8 cellular contexts compared by ENCODE assay signal in the genomic region with DNA sequence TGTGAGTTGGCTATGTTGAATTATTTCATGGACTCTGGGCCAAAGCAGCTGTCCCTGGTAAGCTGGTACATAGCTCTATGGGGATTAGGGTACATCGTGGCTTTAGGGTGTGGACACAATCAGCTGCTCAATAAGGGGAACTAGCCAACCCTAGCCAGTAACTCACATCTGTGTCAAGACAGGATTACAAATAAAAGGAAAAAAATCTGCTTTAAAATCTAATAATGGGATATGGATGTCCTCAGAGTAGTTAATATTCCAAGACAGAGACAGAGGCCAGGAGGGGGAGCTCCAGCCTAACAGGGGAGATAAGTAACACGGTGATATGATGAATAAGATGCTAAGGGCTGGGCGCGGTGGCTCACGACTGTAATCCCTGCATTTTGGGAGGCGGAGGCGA. TPM values are rescaled to one million over a fixed set of nuclear protein-coding genes. Genes with fewer than 3 reads are reported as not detected.
A peak's percentile ranks its signal among the peaks of the same experiment; 100 is the strongest.
DNase-seq lines count a peak whose midpoint lies in the region; ATAC-seq and TF ChIP-seq lines count a peak whose summit lies in the region.

No MANE protein-coding gene starts in this region.

- WGBS in right cardiac atrium, result 17% methylated on average over 7 of the region's 7 CpGs

- ATAC-seq in right cardiac atrium (peak; percentile 69 to 74), GM18498 (IDR thresholded peaks at IDR 0.05; ENCODE audit: unreplicated experiment) (no peak)

- H3K4me1 ChIP-seq in Peyer's patch (no peaks in the 10 kb centered on the region), right cardiac atrium (ENCODE audit: control insufficient read depth, insufficient read depth, low read length) (no peaks in the 10 kb centered on the region)

- H3K4me3 ChIP-seq in Peyer's patch (no peak overlapping the region), right cardiac atrium (ENCODE audit: low read length) (no peak overlapping the region)

- H3K27ac ChIP-seq in Peyer's patch (no peak overlapping the region), right cardiac atrium (ENCODE audit: low read length) (no peak overlapping the region)

- TF ChIP-seq POLR2A in Peyer's patch (IDR thresholded peaks at IDR 0.05), result no peak

- H3K36me3 ChIP-seq in Peyer's patch, result no peaks in the 10 kb centered on the region

- TF ChIP-seq CTCF in Peyer's patch (IDR thresholded peaks at IDR 0.05), result peak in 4 of 6 experiments; percentile 35 to 51 (median 48)

- no peaks in the 10 kb centered on the region for H3K27me3 ChIP-seq in Peyer's patch
- H3K27me3 ChIP-seq in right cardiac atrium (ENCODE audit: control insufficient read depth, insufficient read depth), result no peaks in the 10 kb centered on the region

- intact Hi-C loops in right cardiac atrium (cut with DNase I), result loop anchor here in 1 of 4 donors (5.0 kb wide), 1 partner anchor 499 kb away; no protein-coding TSS in a partner anchor

- DNase-seq in SIG-M5 treated with dmso at 0.1 percent for 504 hours (lab: John Stamatoyannopoulos, UW; ENCODE audit: unreplicated experiment) (peak; percentile 7), SIG-M5 (lab: John Stamatoyannopoulos, UW) (no peak), Peyer's patch (peak in 2 of 3 donors; percentile 59 to 81), right cardiac atrium (peak; percentile 51 to 78 (median 63)), GM19240 (ENCODE audit: insufficient read length, low spot score) (no peak)
- peak; percentile 63 for DNase-seq in activated naive CD4-positive, alpha-beta T cell treated with Interleukin-2 at 50 U/mL for 16 hours
- DNase-seq in stimulated activated CD4-positive, alpha-beta T cell treated with anti-CD3 and anti-CD28 coated beads, Interleukin-1b, Interleukin-23, amount 100 ng/mL, for 4 hours (ENCODE audit: low read depth in 2 of 2), result peak; percentile 47 to 58

- H3K9me3 ChIP-seq in Peyer's patch (no peaks in the 10 kb centered on the region), right cardiac atrium (ENCODE audit: control insufficient read depth, low read length) (no peaks in the 10 kb centered on the region)

RNA-seq across cellular contexts. Expression of a gene that starts 21.1 kb away (rescaled TPM):
- total RNA-seq in Peyer's patch, result 10 to 100 TPM in 1 of 4 donors, 1 to 10 TPM in 3; 4.0 to 15.7 (median 7.0) TPM
- total RNA-seq in right cardiac atrium, result 10 to 100 TPM; 11.5 to 14.9 (median 12.4) TPM
- 3.8 TPM for polyA plus RNA-seq in right cardiac atrium

RNA-seq across cellular contexts. Expression of a gene that starts 48.7 kb away (rescaled TPM):
- total RNA-seq in Peyer's patch, result 10 to 100 TPM in 3 of 4 donors, 1 to 10 TPM in 1; 6.0 to 19.8 (median 12.5) TPM
- total RNA-seq in right cardiac atrium, result 10 to 100 TPM; 17.3 to 21.8 (median 18.5) TPM
- 13.4 TPM for polyA plus RNA-seq in right cardiac atrium

RNA-seq across cellular contexts. Expression of a gene that starts 58.4 kb away (rescaled TPM):
- total RNA-seq in Peyer's patch (100 to 1,000 TPM; 198 to 284 (median 234) TPM), right cardiac atrium (100 to 1,000 TPM; 370 to 446 (median 409) TPM)
- 235 TPM for polyA plus RNA-seq in right cardiac atrium

Comparison
In these comparisons a context has a peak if more than half of its experiments do, and no peak if none do; other contexts are left out.
1. DNase-seq: peak in SIG-M5 treated with dmso at 0.1 percent for 504 hours (single experiment), Peyer's patch (2 of 3), activated naive CD4-positive, alpha-beta T cell treated with Interleukin-2 at 50 U/mL for 16 hours (single experiment), right cardiac atrium (3 of 3) and stimulated activated CD4-positive, alpha-beta T cell treated with anti-CD3 and anti-CD28 coated beads, Interleukin-1b, Interleukin-23, amount 100 ng/mL, for 4 hours (2 of 2); none in SIG-M5 (single experiment) and GM19240 (single experiment).